7 cellular contexts compared by ENCODE assay signal in genomic region chr5:52799358-52799982, GRCh38. TPM values are rescaled to one million over a fixed set of nuclear protein-coding genes. Genes with fewer than 3 reads are reported as not detected.
DNase-seq lines count a peak whose midpoint lies in the region; ATAC-seq and TF ChIP-seq lines count a peak whose summit lies in the region.

No MANE protein-coding gene starts in this region.

- TF ChIP-seq CTCF in heart right ventricle (IDR thresholded peaks at IDR 0.05) (no peak), prostate gland (IDR thresholded peaks at IDR 0.05) (no peak)

- intact Hi-C loops in heart right ventricle (cut with DNase I) (loop anchor here in 3 of 10 donors (10.0 kb wide), 2 partner anchors 95 to 115 kb away; no protein-coding TSS in a partner anchor), prostate gland (cut with DNase I) (loop anchor here (10.0 kb wide), 3 partner anchors 1095 to 1835 kb away; no protein-coding TSS in a partner anchor)

- ATAC-seq in GM21526 (IDR thresholded peaks at IDR 0.05; ENCODE audit: low FRiP score, unreplicated experiment) (peak; percentile 28), heart right ventricle (peak; percentile 24 to 55 (median 32))
- ATAC-seq in activated naive CD4-positive, alpha-beta T cell treated with anti-CD3 and anti-CD28 coated beads, Interleukin-2, amount 50 U/mL, for 72 hours: peak; percentile 19 to 47

- H3K9me3 ChIP-seq in heart right ventricle: no peaks in the 10 kb centered on the region
- no peaks in the 10 kb centered on the region for H3K9me3 ChIP-seq in prostate gland

- H3K36me3 Mint-ChIP-seq in activated naive CD4-positive, alpha-beta T cell treated with anti-CD3 and anti-CD28 coated beads, Interleukin-2, amount 50 U/mL, for 72 hours: peaks cover 32 to 37% of the 10 kb centered on the region in 2 donors

- H3K27me3 ChIP-seq in heart right ventricle (no peaks in the 10 kb centered on the region), prostate gland (replicated peaks; ENCODE audit: insufficient read depth) (no peaks in the 10 kb centered on the region)

- H3K27ac ChIP-seq in heart right ventricle (peak overlapping the region; percentile 77 to 97 (median 94)), prostate gland (peak overlapping the region; percentile 91)

- H3K27ac Mint-ChIP-seq in activated naive CD4-positive, alpha-beta T cell treated with anti-CD3 and anti-CD28 coated beads, Interleukin-2, amount 50 U/mL, for 72 hours: peak overlapping the region; percentile 97 to 99

- H3K4me1 ChIP-seq in heart right ventricle (peaks cover 0 to 94% (median 66%) of the 10 kb centered on the region in 9 donors), prostate gland (replicated peaks) (peaks cover 13% of the 10 kb centered on the region)

- H3K4me3 ChIP-seq in heart right ventricle: peak overlapping the region; percentile 56 to 80 (median 68)
- peak overlapping the region; percentile 43 to 66 for H3K4me3 ChIP-seq in prostate gland

- 1% methylated on average over 19 of the region's 19 CpGs for WGBS in heart right ventricle, 2 donors
- 1% methylated on average over 19 of the region's 19 CpGs for WGBS in prostate gland

- no peak for TF ChIP-seq POLR2A in prostate gland (IDR thresholded peaks at IDR 0.05)

- H3K9me3 Mint-ChIP-seq in activated naive CD4-positive, alpha-beta T cell treated with anti-CD3 and anti-CD28 coated beads, Interleukin-2, amount 50 U/mL, for 72 hours: no peaks in the 10 kb centered on the region

- DNase-seq in GM04503 (ENCODE audit: low read depth): peak; percentile 88
- peak; percentile 77 for DNase-seq in HS-5 (ENCODE audit: low read depth)
- DNase-seq in activated naive CD4-positive, alpha-beta T cell treated with anti-CD3 and anti-CD28 coated beads, Interleukin-2, amount 50 U/mL, for 72 hours (ENCODE audit: low spot score in 2 of 2): no peak
- peak; percentile 28 to 64 for DNase-seq in heart right ventricle
- peak; percentile 18 for DNase-seq in prostate gland (ENCODE audit: low spot score)
- no peak for DNase-seq in NCI-H510A (lab: John Stamatoyannopoulos, UW)

- H3K36me3 ChIP-seq in heart right ventricle: peaks cover 0 to 33% (median 0%) of the 10 kb centered on the region in 9 donors
- H3K36me3 ChIP-seq in prostate gland: no peaks in the 10 kb centered on the region

RNA-seq across cellular contexts. Expression of gene ITGA1, which starts 11.8 kb away (rescaled TPM):
- 1 to 10 TPM; 6.0 TPM for total RNA-seq in activated naive CD4-positive, alpha-beta T cell treated with anti-CD3 and anti-CD28 coated beads, Interleukin-2, amount 50 U/mL, for 72 hours
- total RNA-seq in heart right ventricle (10 to 100 TPM; 17.7 to 48.2 (median 25.4) TPM), prostate gland (10 to 100 TPM; 43.7 to 78.3 TPM)
- polyA plus RNA-seq in heart right ventricle: 10 to 100 TPM in 1 of 2 donors, 1 to 10 TPM in 1; 7.7 to 11.6 TPM

RNA-seq across cellular contexts. Expression of gene PELO, which starts 11.8 kb away (rescaled TPM):
- 10 to 100 TPM; 17.5 to 23.0 TPM for total RNA-seq in activated naive CD4-positive, alpha-beta T cell treated with anti-CD3 and anti-CD28 coated beads, Interleukin-2, amount 50 U/mL, for 72 hours
- 10 to 100 TPM; 14.7 to 28.1 (median 22.2) TPM for total RNA-seq in heart right ventricle
- polyA plus RNA-seq in heart right ventricle: 10 to 100 TPM in 1 of 2 donors, 1 to 10 TPM in 1; 4.7 to 15.5 TPM
- total RNA-seq in prostate gland: 10 to 100 TPM; 14.9 to 18.8 TPM

Comparison
In these comparisons a context has a peak if more than half of its experiments do, and no peak if none do; other contexts are left out.
1. DNase-seq: peak in GM04503 (single experiment), HS-5 (single experiment), heart right ventricle (2 of 2) and prostate gland (single experiment); none in activated naive CD4-positive, alpha-beta T cell treated with anti-CD3 and anti-CD28 coated beads, Interleukin-2, amount 50 U/mL, for 72 hours (0 of 2) and NCI-H510A (single experiment).
2. Peak in every context shown above with its lines, with median percentiles within 50 percentile points of each other: ATAC-seq.